2 cellular contexts compared by ENCODE assay signal in the genomic region with DNA sequence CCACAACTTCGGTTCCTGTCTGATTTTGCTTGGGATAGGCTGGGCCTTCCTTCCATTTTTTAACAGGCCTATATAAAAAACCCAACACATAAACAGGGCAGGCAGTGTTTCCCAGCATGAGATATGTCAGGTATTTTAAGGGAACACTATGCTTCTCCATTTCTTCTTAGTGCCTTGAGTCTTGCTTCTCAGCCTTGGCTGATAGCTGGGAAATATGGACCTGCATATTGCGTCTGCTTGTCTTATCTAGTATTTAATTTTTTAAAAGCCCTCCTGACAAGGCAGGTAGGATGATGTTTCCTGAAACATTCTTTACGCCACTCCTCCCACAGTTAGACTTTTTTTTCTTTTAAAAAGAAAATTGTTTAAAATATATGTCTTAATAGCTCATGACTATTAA.
TF ChIP-seq lines count a peak whose summit lies in the region.

No MANE protein-coding gene starts in this region.

TF ChIP-seq in GM23338, 12 proteins besides CTCF, POLR2A, EP300 and RAD21 (continues in another document):
- no peak for TF ChIP-seq EZH2phosphoT487 (IDR thresholded peaks at IDR 0.05; ENCODE audit: unreplicated experiment)
- TF ChIP-seq ZNF331 (CRISPR knock-in tag; IDR thresholded peaks at IDR 0.05; ENCODE audit: low read depth): no peak
- TF ChIP-seq ZNF114 (CRISPR knock-in tag; IDR thresholded peaks at IDR 0.05): no peak
- TF ChIP-seq STAT1 (IDR thresholded peaks at IDR 0.05; ENCODE audit: unreplicated experiment): no peak
- TF ChIP-seq JUNB (IDR thresholded peaks at IDR 0.05; ENCODE audit: unreplicated experiment): no peak
- no peak for TF ChIP-seq REST (IDR thresholded peaks at IDR 0.05; ENCODE audit: unreplicated experiment)
- TF ChIP-seq, protein P1, sequence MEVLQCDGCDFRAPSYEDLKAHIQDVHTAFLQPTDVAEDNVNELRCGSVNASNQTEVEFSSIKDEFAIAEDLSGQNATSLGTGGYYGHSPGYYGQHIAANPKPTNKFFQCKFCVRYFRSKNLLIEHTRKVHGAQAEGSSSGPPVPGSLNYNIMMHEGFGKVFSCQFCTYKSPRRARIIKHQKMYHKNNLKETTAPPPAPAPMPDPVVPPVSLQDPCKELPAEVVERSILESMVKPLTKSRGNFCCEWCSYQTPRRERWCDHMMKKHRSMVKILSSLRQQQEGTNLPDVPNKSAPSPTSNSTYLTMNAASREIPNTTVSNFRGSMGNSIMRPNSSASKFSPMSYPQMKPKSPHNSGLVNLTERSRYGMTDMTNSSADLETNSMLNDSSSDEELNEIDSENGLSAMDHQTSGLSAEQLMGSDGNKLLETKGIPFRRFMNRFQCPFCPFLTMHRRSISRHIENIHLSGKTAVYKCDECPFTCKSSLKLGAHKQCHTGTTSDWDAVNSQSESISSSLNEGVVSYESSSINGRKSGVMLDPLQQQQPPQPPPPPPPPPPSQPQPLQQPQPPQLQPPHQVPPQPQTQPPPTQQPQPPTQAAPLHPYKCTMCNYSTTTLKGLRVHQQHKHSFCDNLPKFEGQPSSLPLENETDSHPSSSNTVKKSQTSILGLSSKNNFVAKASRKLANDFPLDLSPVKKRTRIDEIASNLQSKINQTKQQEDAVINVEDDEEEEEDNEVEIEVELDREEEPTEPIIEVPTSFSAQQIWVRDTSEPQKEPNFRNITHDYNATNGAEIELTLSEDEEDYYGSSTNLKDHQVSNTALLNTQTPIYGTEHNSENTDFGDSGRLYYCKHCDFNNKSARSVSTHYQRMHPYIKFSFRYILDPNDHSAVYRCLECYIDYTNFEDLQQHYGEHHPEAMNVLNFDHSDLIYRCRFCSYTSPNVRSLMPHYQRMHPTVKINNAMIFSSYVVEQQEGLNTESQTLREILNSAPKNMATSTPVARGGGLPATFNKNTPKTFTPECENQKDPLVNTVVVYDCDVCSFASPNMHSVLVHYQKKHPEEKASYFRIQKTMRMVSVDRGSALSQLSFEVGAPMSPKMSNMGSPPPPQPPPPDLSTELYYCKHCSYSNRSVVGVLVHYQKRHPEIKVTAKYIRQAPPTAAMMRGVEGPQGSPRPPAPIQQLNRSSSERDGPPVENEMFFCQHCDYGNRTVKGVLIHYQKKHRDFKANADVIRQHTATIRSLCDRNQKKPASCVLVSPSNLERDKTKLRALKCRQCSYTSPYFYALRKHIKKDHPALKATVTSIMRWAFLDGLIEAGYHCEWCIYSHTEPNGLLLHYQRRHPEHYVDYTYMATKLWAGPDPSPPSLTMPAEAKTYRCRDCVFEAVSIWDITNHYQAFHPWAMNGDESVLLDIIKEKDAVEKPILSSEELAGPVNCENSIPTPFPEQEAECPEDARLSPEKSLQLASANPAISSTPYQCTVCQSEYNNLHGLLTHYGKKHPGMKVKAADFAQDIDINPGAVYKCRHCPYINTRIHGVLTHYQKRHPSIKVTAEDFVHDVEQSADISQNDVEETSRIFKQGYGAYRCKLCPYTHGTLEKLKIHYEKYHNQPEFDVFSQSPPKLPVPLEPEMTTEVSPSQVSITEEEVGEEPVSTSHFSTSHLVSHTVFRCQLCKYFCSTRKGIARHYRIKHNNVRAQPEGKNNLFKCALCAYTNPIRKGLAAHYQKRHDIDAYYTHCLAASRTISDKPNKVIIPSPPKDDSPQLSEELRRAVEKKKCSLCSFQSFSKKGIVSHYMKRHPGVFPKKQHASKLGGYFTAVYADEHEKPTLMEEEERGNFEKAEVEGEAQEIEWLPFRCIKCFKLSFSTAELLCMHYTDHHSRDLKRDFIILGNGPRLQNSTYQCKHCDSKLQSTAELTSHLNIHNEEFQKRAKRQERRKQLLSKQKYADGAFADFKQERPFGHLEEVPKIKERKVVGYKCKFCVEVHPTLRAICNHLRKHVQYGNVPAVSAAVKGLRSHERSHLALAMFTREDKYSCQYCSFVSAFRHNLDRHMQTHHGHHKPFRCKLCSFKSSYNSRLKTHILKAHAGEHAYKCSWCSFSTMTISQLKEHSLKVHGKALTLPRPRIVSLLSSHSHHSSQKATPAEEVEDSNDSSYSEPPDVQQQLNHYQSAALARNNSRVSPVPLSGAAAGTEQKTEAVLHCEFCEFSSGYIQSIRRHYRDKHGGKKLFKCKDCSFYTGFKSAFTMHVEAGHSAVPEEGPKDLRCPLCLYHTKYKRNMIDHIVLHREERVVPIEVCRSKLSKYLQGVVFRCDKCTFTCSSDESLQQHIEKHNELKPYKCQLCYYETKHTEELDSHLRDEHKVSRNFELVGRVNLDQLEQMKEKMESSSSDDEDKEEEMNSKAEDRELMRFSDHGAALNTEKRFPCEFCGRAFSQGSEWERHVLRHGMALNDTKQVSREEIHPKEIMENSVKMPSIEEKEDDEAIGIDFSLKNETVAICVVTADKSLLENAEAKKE (CRISPR knock-in tag; IDR thresholded peaks at IDR 0.05): no peak
- TF ChIP-seq EZH2 (IDR thresholded peaks at IDR 0.05; ENCODE audit: low read depth, unreplicated experiment): no peak
- no peak for TF ChIP-seq CREB1 (CRISPR knock-in tag; IDR thresholded peaks at IDR 0.05; ENCODE audit: low read depth)
- no peak for TF ChIP-seq POLR2AphosphoS5 (IDR thresholded peaks at IDR 0.05; ENCODE audit: low read depth)

TF ChIP-seq in IMR-90, 13 proteins besides CTCF, POLR2A, EP300 and RAD21:
- TF ChIP-seq MAFK (IDR thresholded peaks at IDR 0.05; ENCODE audit: low read depth, low read length) (no peak), MAZ (IDR thresholded peaks at IDR 0.05; ENCODE audit: borderline replicate concordance, low read depth, low read length) (no peak), RCOR1 (IDR thresholded peaks at IDR 0.05; ENCODE audit: insufficient replicate concordance, low read length) (no peak), NFE2L2 (IDR thresholded peaks at IDR 0.05; ENCODE audit: low read depth, low read length) (no peak), ELK1 (IDR thresholded peaks at IDR 0.05; ENCODE audit: borderline replicate concordance, low read depth, low read length) (no peak), CHD1 (IDR thresholded peaks at IDR 0.05; ENCODE audit: low read depth, low read length) (no peak), MXI1 (IDR thresholded peaks at IDR 0.05; ENCODE audit: borderline replicate concordance, low read depth, low read length) (no peak), BHLHE40 (IDR thresholded peaks at IDR 0.05; ENCODE audit: low read depth, low read length) (no peak), RFX5 (IDR thresholded peaks at IDR 0.05; ENCODE audit: low read depth, low read length) (no peak), FOS (IDR thresholded peaks at IDR 0.05; ENCODE audit: low read depth, low read length) (no peak), SMC3 (IDR thresholded peaks at IDR 0.05; ENCODE audit: low read depth, low read length) (no peak), CEBPB (IDR thresholded peaks at IDR 0.05; ENCODE audit: low read depth, low read length) (no peak), USF2 (IDR thresholded peaks at IDR 0.05; ENCODE audit: low read depth, low read length) (no peak)
